Comparison of ENCODE assay signal across 19 cellular contexts in the genomic region with DNA sequence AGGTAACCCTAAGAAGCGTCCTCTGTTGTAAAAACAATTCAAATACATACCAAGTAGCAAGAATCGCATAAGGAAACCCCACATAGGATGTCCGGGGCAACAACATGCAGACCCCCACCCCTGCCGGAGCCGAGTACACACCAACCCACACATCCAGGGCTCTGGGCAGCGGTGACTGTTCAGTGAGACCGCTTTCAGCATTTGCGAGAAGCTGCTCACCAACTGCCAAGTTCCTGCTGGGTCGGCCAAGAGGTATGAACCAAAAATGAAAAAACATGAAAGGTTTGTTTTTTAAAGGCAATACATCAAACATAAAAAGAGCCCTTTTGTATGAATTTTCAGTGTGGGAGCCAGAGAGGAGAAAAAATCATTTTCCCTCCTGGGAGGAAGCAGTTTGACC.
"Had no signal": no experiment of that assay in that cellular context is flagged by ENCODE, and none has a peak within 500 bp of the region (broad histone marks: within the 10 kb centered on the region; RNA-seq: fewer than 3 reads in every experiment).

No MANE protein-coding gene starts in this region.

- H3K4me1 ChIP-seq: foreskin keratinocyte, lower lobe of right lung, psoas muscle, right lobe of liver, vagina had no signal

- H3K36me3 ChIP-seq: lower lobe of right lung, right lobe of liver, suprapubic skin, transverse colon, vagina had no signal

- H3K27ac Mint-ChIP-seq: activated naive CD4-positive, alpha-beta T cell treated with anti-CD3 and anti-CD28 coated beads, Interleukin-2, amount 50 U/mL, for 24 hours; stimulated activated naive CD8-positive, alpha-beta T cell treated with anti-CD3 and anti-CD28 coated beads, Interleukin-15, amount 100 ng/mL, for 72 hours had no signal

- H3K27me3 ChIP-seq: foreskin keratinocyte, right lobe of liver, suprapubic skin, transverse colon, vagina had no signal

- ATAC-seq: foreskin keratinocyte; left colon; lower lobe of right lung; right lobe of liver; stimulated activated naive CD8-positive, alpha-beta T cell treated with anti-CD3 and anti-CD28 coated beads, Interleukin-15, amount 100 ng/mL, for 72 hours had no signal

- H3K27ac ChIP-seq: coronary artery, foreskin keratinocyte, lower lobe of right lung, right lobe of liver, suprapubic skin, transverse colon, vagina had no signal

- H3K4me3 Mint-ChIP-seq: activated naive CD4-positive, alpha-beta T cell treated with anti-CD3 and anti-CD28 coated beads, Interleukin-2, amount 50 U/mL, for 24 hours; stimulated activated naive CD8-positive, alpha-beta T cell treated with anti-CD3 and anti-CD28 coated beads, Interleukin-15, amount 100 ng/mL, for 72 hours had no signal

- H3K9me3 Mint-ChIP-seq: activated naive CD4-positive, alpha-beta T cell treated with anti-CD3 and anti-CD28 coated beads, Interleukin-2, amount 50 U/mL, for 24 hours had no signal

- H3K4me3 ChIP-seq: coronary artery, lower lobe of right lung, right lobe of liver, smooth muscle cell, suprapubic skin, transverse colon, vagina had no signal

- DNase-seq: activated CD4-positive, alpha-beta T cell treated with anti-CD3 and anti-CD28 coated beads for 1 hour; activated CD8-positive, alpha-beta memory T cell treated with anti-CD3 and anti-CD28 coated beads for 24 hours; activated CD8-positive, alpha-beta memory T cell treated with anti-CD3 and anti-CD28 coated beads, Interleukin-2, amount 50 U/mL, for 48 hours; activated gamma-delta T cell; effector CD4-positive, alpha-beta T cell; foreskin keratinocyte; hippocampal formation; left colon; lower lobe of right lung; psoas muscle; right lobe of liver; stimulated activated CD4-positive, alpha-beta T cell treated with anti-CD3 and anti-CD28 coated beads, Interleukin-4, amount 100 ng/mL, for 1 hour; stimulated activated naive CD8-positive, alpha-beta T cell treated with anti-CD3 and anti-CD28 coated beads, Interleukin-15, amount 100 ng/mL, for 72 hours; transverse colon had no signal

- H3K27me3 Mint-ChIP-seq: activated naive CD4-positive, alpha-beta T cell treated with anti-CD3 and anti-CD28 coated beads, Interleukin-2, amount 50 U/mL, for 24 hours; stimulated activated naive CD8-positive, alpha-beta T cell treated with anti-CD3 and anti-CD28 coated beads, Interleukin-15, amount 100 ng/mL, for 72 hours had no signal

- H3K9me3 ChIP-seq: right lobe of liver had no signal

- H3K4me1 Mint-ChIP-seq: activated naive CD4-positive, alpha-beta T cell treated with anti-CD3 and anti-CD28 coated beads, Interleukin-2, amount 50 U/mL, for 24 hours; stimulated activated naive CD8-positive, alpha-beta T cell treated with anti-CD3 and anti-CD28 coated beads, Interleukin-15, amount 100 ng/mL, for 72 hours had no signal
